1 cellular context compared by ENCODE assay signal in the genomic region with DNA sequence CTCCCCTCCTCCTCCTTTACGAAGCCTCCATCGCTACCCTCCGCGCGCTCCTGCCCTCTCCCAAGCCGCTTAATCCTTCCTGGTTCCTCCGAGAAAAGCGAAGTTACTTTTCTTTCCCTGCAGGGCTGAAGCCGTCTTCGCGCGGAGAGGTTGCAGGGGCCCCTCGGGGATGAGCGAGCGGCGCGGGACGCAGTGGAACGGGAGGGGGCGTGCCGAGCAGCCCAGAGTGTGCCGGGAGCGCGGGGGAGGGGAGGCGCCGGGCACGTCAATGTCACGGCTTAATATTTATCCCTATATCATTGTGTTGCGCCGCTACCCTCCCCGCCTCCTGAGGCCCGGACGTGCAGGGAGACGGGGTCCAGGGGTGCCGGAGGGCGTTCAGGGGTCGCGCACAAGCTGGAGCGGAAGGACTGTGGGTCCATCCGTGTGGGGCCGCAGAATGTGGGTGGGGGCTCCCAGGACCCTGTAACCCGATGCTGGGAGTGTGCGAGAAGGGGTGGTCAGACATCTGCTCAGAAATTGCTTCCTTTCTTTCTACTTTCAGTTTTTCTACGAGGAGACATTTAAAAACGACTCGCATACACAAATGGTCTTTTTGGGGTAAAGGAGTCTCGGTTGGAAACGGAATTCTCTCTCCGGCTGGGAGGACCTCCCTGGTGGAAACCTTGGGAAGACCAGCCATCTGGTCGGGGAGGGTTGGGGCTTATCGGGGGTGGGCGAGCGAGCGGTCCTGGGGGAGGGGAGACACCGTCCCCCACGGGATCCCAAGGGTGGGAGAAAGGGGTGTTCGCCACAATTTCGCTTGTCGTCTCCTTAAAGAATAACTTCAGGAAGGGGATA.
A peak's percentile ranks its signal among the peaks of the same experiment; 100 is the strongest.
TF ChIP-seq lines count a peak whose summit lies in the region.

No MANE protein-coding gene starts in this region.

TF ChIP-seq in HepG2, 621 proteins besides CTCF, POLR2A, EP300 and RAD21 (continued from another document and continues in another):
- TF ChIP-seq, protein P1, sequence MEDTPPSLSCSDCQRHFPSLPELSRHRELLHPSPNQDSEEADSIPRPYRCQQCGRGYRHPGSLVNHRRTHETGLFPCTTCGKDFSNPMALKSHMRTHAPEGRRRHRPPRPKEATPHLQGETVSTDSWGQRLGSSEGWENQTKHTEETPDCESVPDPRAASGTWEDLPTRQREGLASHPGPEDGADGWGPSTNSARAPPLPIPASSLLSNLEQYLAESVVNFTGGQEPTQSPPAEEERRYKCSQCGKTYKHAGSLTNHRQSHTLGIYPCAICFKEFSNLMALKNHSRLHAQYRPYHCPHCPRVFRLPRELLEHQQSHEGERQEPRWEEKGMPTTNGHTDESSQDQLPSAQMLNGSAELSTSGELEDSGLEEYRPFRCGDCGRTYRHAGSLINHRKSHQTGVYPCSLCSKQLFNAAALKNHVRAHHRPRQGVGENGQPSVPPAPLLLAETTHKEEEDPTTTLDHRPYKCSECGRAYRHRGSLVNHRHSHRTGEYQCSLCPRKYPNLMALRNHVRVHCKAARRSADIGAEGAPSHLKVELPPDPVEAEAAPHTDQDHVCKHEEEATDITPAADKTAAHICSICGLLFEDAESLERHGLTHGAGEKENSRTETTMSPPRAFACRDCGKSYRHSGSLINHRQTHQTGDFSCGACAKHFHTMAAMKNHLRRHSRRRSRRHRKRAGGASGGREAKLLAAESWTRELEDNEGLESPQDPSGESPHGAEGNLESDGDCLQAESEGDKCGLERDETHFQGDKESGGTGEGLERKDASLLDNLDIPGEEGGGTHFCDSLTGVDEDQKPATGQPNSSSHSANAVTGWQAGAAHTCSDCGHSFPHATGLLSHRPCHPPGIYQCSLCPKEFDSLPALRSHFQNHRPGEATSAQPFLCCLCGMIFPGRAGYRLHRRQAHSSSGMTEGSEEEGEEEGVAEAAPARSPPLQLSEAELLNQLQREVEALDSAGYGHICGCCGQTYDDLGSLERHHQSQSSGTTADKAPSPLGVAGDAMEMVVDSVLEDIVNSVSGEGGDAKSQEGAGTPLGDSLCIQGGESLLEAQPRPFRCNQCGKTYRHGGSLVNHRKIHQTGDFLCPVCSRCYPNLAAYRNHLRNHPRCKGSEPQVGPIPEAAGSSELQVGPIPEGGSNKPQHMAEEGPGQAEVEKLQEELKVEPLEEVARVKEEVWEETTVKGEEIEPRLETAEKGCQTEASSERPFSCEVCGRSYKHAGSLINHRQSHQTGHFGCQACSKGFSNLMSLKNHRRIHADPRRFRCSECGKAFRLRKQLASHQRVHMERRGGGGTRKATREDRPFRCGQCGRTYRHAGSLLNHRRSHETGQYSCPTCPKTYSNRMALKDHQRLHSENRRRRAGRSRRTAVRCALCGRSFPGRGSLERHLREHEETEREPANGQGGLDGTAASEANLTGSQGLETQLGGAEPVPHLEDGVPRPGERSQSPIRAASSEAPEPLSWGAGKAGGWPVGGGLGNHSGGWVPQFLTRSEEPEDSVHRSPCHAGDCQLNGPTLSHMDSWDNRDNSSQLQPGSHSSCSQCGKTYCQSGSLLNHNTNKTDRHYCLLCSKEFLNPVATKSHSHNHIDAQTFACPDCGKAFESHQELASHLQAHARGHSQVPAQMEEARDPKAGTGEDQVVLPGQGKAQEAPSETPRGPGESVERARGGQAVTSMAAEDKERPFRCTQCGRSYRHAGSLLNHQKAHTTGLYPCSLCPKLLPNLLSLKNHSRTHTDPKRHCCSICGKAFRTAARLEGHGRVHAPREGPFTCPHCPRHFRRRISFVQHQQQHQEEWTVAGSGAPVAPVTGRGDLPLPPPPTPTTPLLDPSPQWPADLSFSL (CRISPR knock-in tag; IDR thresholded peaks at IDR 0.05): no peak
- TF ChIP-seq, protein P2, sequence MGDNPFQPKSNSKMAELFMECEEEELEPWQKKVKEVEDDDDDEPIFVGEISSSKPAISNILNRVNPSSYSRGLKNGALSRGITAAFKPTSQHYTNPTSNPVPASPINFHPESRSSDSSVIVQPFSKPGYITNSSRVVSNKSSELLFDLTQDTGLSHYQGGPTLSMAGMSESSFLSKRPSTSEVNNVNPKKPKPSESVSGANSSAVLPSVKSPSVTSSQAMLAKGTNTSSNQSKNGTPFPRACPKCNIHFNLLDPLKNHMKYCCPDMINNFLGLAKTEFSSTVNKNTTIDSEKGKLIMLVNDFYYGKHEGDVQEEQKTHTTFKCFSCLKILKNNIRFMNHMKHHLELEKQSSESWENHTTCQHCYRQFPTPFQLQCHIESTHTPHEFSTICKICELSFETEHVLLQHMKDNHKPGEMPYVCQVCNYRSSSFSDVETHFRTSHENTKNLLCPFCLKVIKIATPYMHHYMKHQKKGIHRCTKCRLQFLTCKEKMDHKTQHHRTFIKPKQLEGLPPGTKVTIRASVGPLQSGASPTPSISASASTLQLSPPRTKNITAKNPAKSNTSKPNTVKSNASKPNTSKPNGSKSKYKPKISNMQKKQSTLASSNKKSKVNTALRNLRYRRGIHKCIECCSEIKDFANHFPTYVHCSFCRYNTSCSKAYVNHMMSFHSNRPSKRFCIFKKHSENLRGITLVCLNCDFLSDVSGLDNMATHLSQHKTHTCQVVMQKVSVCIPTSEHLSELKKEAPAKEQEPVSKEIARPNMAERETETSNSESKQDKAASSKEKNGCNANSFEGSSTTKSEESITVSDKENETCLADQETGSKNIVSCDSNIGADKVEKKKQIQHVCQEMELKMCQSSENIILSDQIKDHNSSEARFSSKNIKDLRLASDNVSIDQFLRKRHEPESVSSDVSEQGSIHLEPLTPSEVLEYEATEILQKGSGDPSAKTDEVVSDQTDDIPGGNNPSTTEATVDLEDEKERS (CRISPR knock-in tag; IDR thresholded peaks at IDR 0.05): no peak
- no peak; the same call in 1 of the 2 replicates for TF ChIP-seq ZFP37 (CRISPR knock-in tag; IDR thresholded peaks at IDR 0.05; ENCODE audit: borderline replicate concordance)
- peak; percentile 77 for TF ChIP-seq GABPB1 (CRISPR knock-in tag; IDR thresholded peaks at IDR 0.05)
- peak; percentile 60 for TF ChIP-seq POGZ (CRISPR knock-in tag; IDR thresholded peaks at IDR 0.05)
- TF ChIP-seq TRIM24 (CRISPR knock-in tag; IDR thresholded peaks at IDR 0.05): no peak
- TF ChIP-seq, protein P3, sequence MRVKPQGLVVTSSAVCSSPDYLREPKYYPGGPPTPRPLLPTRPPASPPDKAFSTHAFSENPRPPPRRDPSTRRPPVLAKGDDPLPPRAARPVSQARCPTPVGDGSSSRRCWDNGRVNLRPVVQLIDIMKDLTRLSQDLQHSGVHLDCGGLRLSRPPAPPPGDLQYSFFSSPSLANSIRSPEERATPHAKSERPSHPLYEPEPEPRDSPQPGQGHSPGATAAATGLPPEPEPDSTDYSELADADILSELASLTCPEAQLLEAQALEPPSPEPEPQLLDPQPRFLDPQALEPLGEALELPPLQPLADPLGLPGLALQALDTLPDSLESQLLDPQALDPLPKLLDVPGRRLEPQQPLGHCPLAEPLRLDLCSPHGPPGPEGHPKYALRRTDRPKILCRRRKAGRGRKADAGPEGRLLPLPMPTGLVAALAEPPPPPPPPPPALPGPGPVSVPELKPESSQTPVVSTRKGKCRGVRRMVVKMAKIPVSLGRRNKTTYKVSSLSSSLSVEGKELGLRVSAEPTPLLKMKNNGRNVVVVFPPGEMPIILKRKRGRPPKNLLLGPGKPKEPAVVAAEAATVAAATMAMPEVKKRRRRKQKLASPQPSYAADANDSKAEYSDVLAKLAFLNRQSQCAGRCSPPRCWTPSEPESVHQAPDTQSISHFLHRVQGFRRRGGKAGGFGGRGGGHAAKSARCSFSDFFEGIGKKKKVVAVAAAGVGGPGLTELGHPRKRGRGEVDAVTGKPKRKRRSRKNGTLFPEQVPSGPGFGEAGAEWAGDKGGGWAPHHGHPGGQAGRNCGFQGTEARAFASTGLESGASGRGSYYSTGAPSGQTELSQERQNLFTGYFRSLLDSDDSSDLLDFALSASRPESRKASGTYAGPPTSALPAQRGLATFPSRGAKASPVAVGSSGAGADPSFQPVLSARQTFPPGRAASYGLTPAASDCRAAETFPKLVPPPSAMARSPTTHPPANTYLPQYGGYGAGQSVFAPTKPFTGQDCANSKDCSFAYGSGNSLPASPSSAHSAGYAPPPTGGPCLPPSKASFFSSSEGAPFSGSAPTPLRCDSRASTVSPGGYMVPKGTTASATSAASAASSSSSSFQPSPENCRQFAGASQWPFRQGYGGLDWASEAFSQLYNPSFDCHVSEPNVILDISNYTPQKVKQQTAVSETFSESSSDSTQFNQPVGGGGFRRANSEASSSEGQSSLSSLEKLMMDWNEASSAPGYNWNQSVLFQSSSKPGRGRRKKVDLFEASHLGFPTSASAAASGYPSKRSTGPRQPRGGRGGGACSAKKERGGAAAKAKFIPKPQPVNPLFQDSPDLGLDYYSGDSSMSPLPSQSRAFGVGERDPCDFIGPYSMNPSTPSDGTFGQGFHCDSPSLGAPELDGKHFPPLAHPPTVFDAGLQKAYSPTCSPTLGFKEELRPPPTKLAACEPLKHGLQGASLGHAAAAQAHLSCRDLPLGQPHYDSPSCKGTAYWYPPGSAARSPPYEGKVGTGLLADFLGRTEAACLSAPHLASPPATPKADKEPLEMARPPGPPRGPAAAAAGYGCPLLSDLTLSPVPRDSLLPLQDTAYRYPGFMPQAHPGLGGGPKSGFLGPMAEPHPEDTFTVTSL (CRISPR knock-in tag; IDR thresholded peaks at IDR 0.05; ENCODE audit: borderline replicate concordance): 0 out of 2 replicates have a peak, but pooled peaks have one; percentile 16
- TF ChIP-seq ZNF3 (CRISPR knock-in tag; IDR thresholded peaks at IDR 0.05): no peak
- no peak for TF ChIP-seq MTERF4 (CRISPR knock-in tag; IDR thresholded peaks at IDR 0.05)
- 0 out of 2 replicates have a peak, but pooled peaks have one; percentile 55 for TF ChIP-seq NFKBIZ (CRISPR knock-in tag; IDR thresholded peaks at IDR 0.05)
- TF ChIP-seq FOSL2 (CRISPR knock-in tag; IDR thresholded peaks at IDR 0.05): peak; percentile 71
- TF ChIP-seq ZNF441 (CRISPR knock-in tag; IDR thresholded peaks at IDR 0.05; ENCODE audit: borderline replicate concordance): no peak
- TF ChIP-seq IRF2 (CRISPR knock-in tag; IDR thresholded peaks at IDR 0.05): peak; percentile 61; the same call in 1 of the 2 replicates
- no peak for TF ChIP-seq ZNF407 (CRISPR knock-in tag; IDR thresholded peaks at IDR 0.05; ENCODE audit: not compliant biosample characterization)
